Comparison of ENCODE assay signal across 19 cellular contexts in genomic region chr9:75036793-75037192, GRCh38. TPM values are rescaled to one million over a fixed set of nuclear protein-coding genes. Genes with fewer than 3 reads are reported as not detected.
DNase-seq lines count a peak whose midpoint lies in the region; ATAC-seq and TF ChIP-seq lines count a peak whose summit lies in the region.
"Had no signal": no experiment of that assay in that cellular context is flagged by ENCODE, and none has a peak within 500 bp of the region (broad histone marks: within the 10 kb centered on the region; RNA-seq: fewer than 3 reads in every experiment).

No MANE protein-coding gene starts in this region.

- WGBS in IMR-90 (ENCODE audit: extremely low coverage in 2 of 2, insufficient read length in 1 of 2), 2 experiments, result no CpG with 5 or more reads among the region's 3 CpGs

- H3K9me3 ChIP-seq in IMR-90 (ENCODE audit: control insufficient read depth, insufficient read depth, low read length), result no peaks in the 10 kb centered on the region
- H3K9me3 ChIP-seq: A549; BLaER1 treated with 17β-estradiol and CSF1 and Interleukin-3, amounts not matched to agents 10 nM and 100 nM; Caco-2 had no signal

- peak overlapping the region; percentile 80 for H2BK20ac ChIP-seq in IMR-90 (ENCODE audit: low read depth, low read length)

- TF ChIP-seq POLR2A in IMR-90 (IDR thresholded peaks at IDR 0.05; ENCODE audit: low read depth, low read length), result no peak

- no peaks in the 10 kb centered on the region for H3K27me3 ChIP-seq in GM23338 (ENCODE audit: insufficient read depth)
- H3K27me3 ChIP-seq in IMR-90 (ENCODE audit: control insufficient read depth, insufficient read depth, low read length), result no peaks in the 10 kb centered on the region
- H3K27me3 ChIP-seq: BLaER1 treated with 17β-estradiol and CSF1 and Interleukin-3, amounts not matched to agents 10 nM and 100 nM had no signal

- H3K18ac ChIP-seq in IMR-90 (ENCODE audit: low read depth, low read length), result 0 out of 2 replicates have a peak overlapping the region, but pooled peaks have one; percentile 73

- H4K91ac ChIP-seq in IMR-90 (ENCODE audit: insufficient read depth, low read depth, low read length), result no peak overlapping the region

- no peak overlapping the region for H4K8ac ChIP-seq in IMR-90 (ENCODE audit: low read depth in 2 of 2, low read length in 2 of 2)

- peak overlapping the region; percentile 26; the same call in 1 of the 2 replicates for H2BK120ac ChIP-seq in IMR-90 (ENCODE audit: low read depth, low read length)

- TF ChIP-seq CTCF in activated CD8-positive, alpha-beta T cell treated with anti-CD3 and anti-CD28 coated beads for 36 hours (IDR thresholded peaks at IDR 0.05), result no peak
- TF ChIP-seq CTCF in GM23338 (conservative IDR thresholded peaks at IDR 0.05; ENCODE audit: low read depth in 2 of 2) (no peak), IMR-90 (conservative IDR thresholded peaks at IDR 0.05; ENCODE audit: low read depth, low read length) (no peak), nephron progenitor cell (IDR thresholded peaks at IDR 0.05) (no peak)

- no peak for TF ChIP-seq RAD21 in IMR-90 (IDR thresholded peaks at IDR 0.05; ENCODE audit: low read length)

- H2AK9ac ChIP-seq in IMR-90 (replicated peaks; ENCODE audit: low read depth, low read length, poor library complexity), result no peak overlapping the region

- peaks cover 13% of the 10 kb centered on the region for H3K27me3 Mint-ChIP-seq in activated CD8-positive, alpha-beta T cell treated with anti-CD3 and anti-CD28 coated beads, Interleukin-2, amount 10 ng/mL, durations not matched to agents 7 days and 5 days (ENCODE audit: low read depth)
- no peaks in the 10 kb centered on the region for H3K27me3 Mint-ChIP-seq in activated CD8-positive, alpha-beta T cell treated with anti-CD3 and anti-CD28 coated beads for 36 hours
- H3K27me3 Mint-ChIP-seq in GM23338 (ENCODE audit: insufficient read depth, low read depth, poor library complexity), result peaks cover 3% of the 10 kb centered on the region
- H3K27me3 Mint-ChIP-seq in nephron progenitor cell (ENCODE audit: low read depth, poor library complexity), result peaks cover 15% of the 10 kb centered on the region
- H3K27me3 Mint-ChIP-seq: CD4-positive, alpha-beta T cell had no signal

- H3K56ac ChIP-seq in IMR-90 (ENCODE audit: extremely low read depth, insufficient read depth, low read length), result no peak overlapping the region

- no peaks in the 10 kb centered on the region for H4K20me1 ChIP-seq in GM23338 (replicated peaks; ENCODE audit: insufficient read depth)
- no peaks in the 10 kb centered on the region for H4K20me1 ChIP-seq in IMR-90 (ENCODE audit: insufficient read depth, low read length)
- H4K20me1 ChIP-seq: BLaER1 treated with 17β-estradiol and CSF1 and Interleukin-3, amounts not matched to agents 10 nM and 100 nM had no signal

- H3K36me3 ChIP-seq in GM23338 (ENCODE audit: insufficient read depth) (no peaks in the 10 kb centered on the region), IMR-90 (ENCODE audit: control insufficient read depth, insufficient read depth, low read length) (no peaks in the 10 kb centered on the region)
- H3K36me3 ChIP-seq: BLaER1 treated with 17β-estradiol and CSF1 and Interleukin-3, amounts not matched to agents 10 nM and 100 nM had no signal

- no peaks in the 10 kb centered on the region for H3K79me2 ChIP-seq in GM23338 (replicated peaks; ENCODE audit: insufficient read depth)

- no peaks in the 10 kb centered on the region for H3K4me1 Mint-ChIP-seq in activated CD8-positive, alpha-beta T cell treated with anti-CD3 and anti-CD28 coated beads, Interleukin-2, amount 10 ng/mL, durations not matched to agents 7 days and 5 days (ENCODE audit: low read depth)
- H3K4me1 Mint-ChIP-seq in activated CD8-positive, alpha-beta T cell treated with anti-CD3 and anti-CD28 coated beads for 36 hours (ENCODE audit: low read depth), result peaks cover 7% of the 10 kb centered on the region
- H3K4me1 Mint-ChIP-seq in GM23338 (peaks cover 5% of the 10 kb centered on the region; the same call in 2 of the 3 replicates), nephron progenitor cell (no peaks in the 10 kb centered on the region)

- BruUV-seq in IMR-90 (replicated peaks; lab: Mats Ljungman, UMichigan), result no TSS peak

- intact Hi-C loops in activated CD8-positive, alpha-beta T cell treated with anti-CD3 and anti-CD28 coated beads for 36 hours (cut with micrococcal nuclease), result no loop called here
- intact Hi-C loops in IMR-90 (cut with micrococcal nuclease), result no loop called here

- ATAC-seq in activated CD8-positive, alpha-beta T cell treated with anti-CD3 and anti-CD28 coated beads, Interleukin-2, amount 10 ng/mL, durations not matched to agents 7 days and 5 days, result no peak
- no peak for ATAC-seq in activated CD8-positive, alpha-beta T cell treated with anti-CD3 and anti-CD28 coated beads for 36 hours
- ATAC-seq in GM23338 (no peak), IMR-90 (ENCODE audit: low read depth) (no peak)
- ATAC-seq: A549; CD8-positive, alpha-beta T cell had no signal

- peaks cover 0 to 3% of the 10 kb centered on the region in 2 experiments; a peak in 1 of 4 replicates for H3K79me1 ChIP-seq in IMR-90 (ENCODE audit: low read depth in 1 of 2, low read length in 2 of 2)

- CTCF ChIA-PET in activated CD8-positive, alpha-beta T cell treated with anti-CD3 and anti-CD28 coated beads, Interleukin-2, amount 10 ng/mL, durations not matched to agents 7 days and 5 days (lab: Charles Lee), result no interaction called here
- CTCF ChIA-PET in activated CD8-positive, alpha-beta T cell treated with anti-CD3 and anti-CD28 coated beads for 36 hours (lab: Charles Lee), result no interaction called here
- CTCF ChIA-PET in IMR-90 (lab: Yijun Ruan, JAX), result no interaction called here

- H3K23ac ChIP-seq in IMR-90 (ENCODE audit: low read depth, low read length), result no peak overlapping the region

- peak overlapping the region; percentile 80 for H2AK5ac ChIP-seq in IMR-90 (ENCODE audit: low read depth, low read length)

- H3K9me2 ChIP-seq in GM23338 (ENCODE audit: insufficient read depth), result no peaks in the 10 kb centered on the region

- no peak overlapping the region for H3K9ac ChIP-seq in IMR-90 (ENCODE audit: low read depth, low read length)
- H3K9ac ChIP-seq: BLaER1 treated with 17β-estradiol and CSF1 and Interleukin-3, amounts not matched to agents 10 nM and 100 nM had no signal

- peak overlapping the region; percentile 3 for H3K27ac Mint-ChIP-seq in activated CD8-positive, alpha-beta T cell treated with anti-CD3 and anti-CD28 coated beads, Interleukin-2, amount 10 ng/mL, durations not matched to agents 7 days and 5 days
- no peak overlapping the region for H3K27ac Mint-ChIP-seq in activated CD8-positive, alpha-beta T cell treated with anti-CD3 and anti-CD28 coated beads for 36 hours
- no peak overlapping the region for H3K27ac Mint-ChIP-seq in GM23338
- H3K27ac Mint-ChIP-seq in nephron progenitor cell, result peak overlapping the region; percentile 58
- H3K27ac Mint-ChIP-seq: B cell; CD4-positive, alpha-beta T cell; CD8-positive, alpha-beta T cell had no signal

- no peak overlapping the region for H3K4me2 ChIP-seq in GM23338
- H3K4me2 ChIP-seq in IMR-90 (ENCODE audit: low read depth, low read length), result no peak overlapping the region
- H3K4me2 ChIP-seq: A549; BLaER1 treated with 17β-estradiol and CSF1 and Interleukin-3, amounts not matched to agents 10 nM and 100 nM had no signal

- H3K4me3 ChIP-seq in GM23338 (no peak overlapping the region), IMR-90 (ENCODE audit: insufficient read depth, low read depth, low read length) (no peak overlapping the region)
- H3K4me3 ChIP-seq: A549; BLaER1 treated with 17β-estradiol and CSF1 and Interleukin-3, amounts not matched to agents 10 nM and 100 nM had no signal

- H3K4me1 ChIP-seq in GM23338 (ENCODE audit: insufficient read depth) (no peaks in the 10 kb centered on the region; the same call in 1 of the 2 replicates), IMR-90 (ENCODE audit: control insufficient read depth, insufficient read depth, low read length) (peaks cover 21% of the 10 kb centered on the region)
- H3K4me1 ChIP-seq: A549, Caco-2 had no signal

- H2BK15ac ChIP-seq in IMR-90 (ENCODE audit: low read depth, low read length), result peak overlapping the region; percentile 74; the same call in 1 of the 3 replicates

- H3K4me3 Mint-ChIP-seq in activated CD8-positive, alpha-beta T cell treated with anti-CD3 and anti-CD28 coated beads, Interleukin-2, amount 10 ng/mL, durations not matched to agents 7 days and 5 days, result no peak overlapping the region
- no peak overlapping the region for H3K4me3 Mint-ChIP-seq in activated CD8-positive, alpha-beta T cell treated with anti-CD3 and anti-CD28 coated beads for 36 hours
- no peak overlapping the region for H3K4me3 Mint-ChIP-seq in GM23338
- H3K4me3 Mint-ChIP-seq in nephron progenitor cell, result no peak overlapping the region
- H3K4me3 Mint-ChIP-seq: B cell; CD4-positive, alpha-beta T cell; CD8-positive, alpha-beta T cell had no signal

- no peak overlapping the region for H2BK5ac ChIP-seq in IMR-90 (ENCODE audit: low read depth, low read length, poor library complexity, severe bottlenecking)

- no peak overlapping the region for H4K5ac ChIP-seq in IMR-90 (ENCODE audit: low read depth, low read length)

- in situ Hi-C loops in IMR-90 (cut with MboI; ENCODE audit: low sequenced_read_pairs), result no loop called here

- POLR2A ChIA-PET in activated CD8-positive, alpha-beta T cell treated with anti-CD3 and anti-CD28 coated beads, Interleukin-2, amount 10 ng/mL, durations not matched to agents 7 days and 5 days (lab: Charles Lee), result no interaction called here
- POLR2A ChIA-PET in activated CD8-positive, alpha-beta T cell treated with anti-CD3 and anti-CD28 coated beads for 36 hours (lab: Charles Lee), result no interaction called here
- POLR2A ChIA-PET in IMR-90 (lab: Charles Lee; ENCODE audit: unreplicated experiment), result no interaction called here

- H2AFZ ChIP-seq in GM23338, result peak overlapping the region; percentile 87; the same call in 1 of the 2 replicates
- H2AFZ ChIP-seq in IMR-90 (replicated peaks; ENCODE audit: low read length, poor library complexity), result no peak overlapping the region

- H3K4ac ChIP-seq in IMR-90 (ENCODE audit: low read depth, low read length), result no peak overlapping the region

- no peaks in the 10 kb centered on the region for H3F3A ChIP-seq in GM23338 (replicated peaks; ENCODE audit: low read depth)

- no peaks in the 10 kb centered on the region for H3K36me3 Mint-ChIP-seq in activated CD8-positive, alpha-beta T cell treated with anti-CD3 and anti-CD28 coated beads, Interleukin-2, amount 10 ng/mL, durations not matched to agents 7 days and 5 days (ENCODE audit: low read depth)
- no peaks in the 10 kb centered on the region for H3K36me3 Mint-ChIP-seq in activated CD8-positive, alpha-beta T cell treated with anti-CD3 and anti-CD28 coated beads for 36 hours (ENCODE audit: low read depth)
- H3K36me3 Mint-ChIP-seq in GM23338 (ENCODE audit: low read depth) (no peaks in the 10 kb centered on the region; the same call in 2 of the 3 replicates), nephron progenitor cell (ENCODE audit: low read depth) (no peaks in the 10 kb centered on the region)
- H3K36me3 Mint-ChIP-seq: CD8-positive, alpha-beta T cell had no signal

- no peaks in the 10 kb centered on the region for H3K9me3 Mint-ChIP-seq in activated CD8-positive, alpha-beta T cell treated with anti-CD3 and anti-CD28 coated beads, Interleukin-2, amount 10 ng/mL, durations not matched to agents 7 days and 5 days (ENCODE audit: insufficient read depth)
- H3K9me3 Mint-ChIP-seq in activated CD8-positive, alpha-beta T cell treated with anti-CD3 and anti-CD28 coated beads for 36 hours, result no peaks in the 10 kb centered on the region
- H3K9me3 Mint-ChIP-seq in GM23338, result no peaks in the 10 kb centered on the region
- H3K9me3 Mint-ChIP-seq in nephron progenitor cell, result peaks cover 8% of the 10 kb centered on the region
- H3K9me3 Mint-ChIP-seq: CD4-positive, alpha-beta T cell; CD8-positive, alpha-beta T cell had no signal

- H3K14ac ChIP-seq in IMR-90 (replicated peaks; ENCODE audit: low read depth, low read length), result no peak overlapping the region

- DNase-seq in activated CD8-positive, alpha-beta T cell treated with anti-CD3 and anti-CD28 coated beads, Interleukin-2, amount 10 ng/mL, durations not matched to agents 7 days and 5 days, result no peak
- DNase-seq in activated CD8-positive, alpha-beta T cell treated with anti-CD3 and anti-CD28 coated beads for 36 hours, result no peak
- DNase-seq in GM23338 (ENCODE audit: low spot score) (no peak), IMR-90 (no peak), nephron progenitor cell (no peak), SHP77 treated with DMSO at 0.1 percent for 48 hours (lab: John Stamatoyannopoulos, UW) (no peak), NCI-H1092 (lab: John Stamatoyannopoulos, UW) (no peak)
- DNase-seq: AML-193; Caco-2; Calu3; CD4-positive, alpha-beta T cell; CD8-positive, alpha-beta T cell; DMS79 treated with DMSO at 0.1 percent for 48 hours; GF-D8 had no signal

- H3K9me1 ChIP-seq in IMR-90 (ENCODE audit: insufficient read depth, low read length), result peaks cover 9% of the 10 kb centered on the region

- no peak overlapping the region for H3K27ac ChIP-seq in GM23338 (ENCODE audit: low read depth)
- no peak overlapping the region for H3K27ac ChIP-seq in IMR-90 (ENCODE audit: insufficient read depth, low read length)
- H3K27ac ChIP-seq: 22Rv1; A549; BLaER1 treated with 17β-estradiol and CSF1 and Interleukin-3, amounts not matched to agents 10 nM and 100 nM; C4-2B had no signal

- dilution Hi-C loops in IMR-90 (cut with HindIII; ENCODE audit: low sequenced_read_pairs, unreplicated experiment), result no loop called here

RNA-seq across cellular contexts. Expression of gene CARNMT1, which starts 8.7 kb away (rescaled TPM):
- 10 to 100 TPM; 30.9 to 34.0 TPM for total RNA-seq in activated CD8-positive, alpha-beta T cell treated with anti-CD3 and anti-CD28 coated beads, Interleukin-2, amount 10 ng/mL, durations not matched to agents 7 days and 5 days
- total RNA-seq in activated CD8-positive, alpha-beta T cell treated with anti-CD3 and anti-CD28 coated beads for 36 hours, result 10 to 100 TPM; 31.8 to 37.6 TPM
- total RNA-seq in GM23338 (2014; rRNA removed; shearing (Covaris generic)), result 54.5 and 64.0 TPM in 2 replicates
- polyA plus RNA-seq in GM23338 (2016; fragmentation: Nextera tagmentation; extraction: Ambion mirVana) (22.6 and 26.9 TPM in 2 replicates), IMR-90 (2012; rRNA removed) (4.9 and 5.5 TPM in 2 replicates)
- total RNA-seq in IMR-90 (2012; rRNA removed), result 10.0 and 21.1 TPM in 2 replicates
- polyA plus RNA-seq in IMR-90 (2012; cell fraction: cytosol; rRNA removed), result 6.0 and 9.9 TPM in 2 replicates
- 3.4 and 5.2 TPM in 2 replicates for polyA plus RNA-seq in IMR-90 (2012; cell fraction: nucleus; rRNA removed; ENCODE audit: low replicate concordance)

RNA-seq across cellular contexts. Expression of gene NMRK1, which starts 51.2 kb away (rescaled TPM):
- total RNA-seq in activated CD8-positive, alpha-beta T cell treated with anti-CD3 and anti-CD28 coated beads, Interleukin-2, amount 10 ng/mL, durations not matched to agents 7 days and 5 days, result 10 to 100 TPM; 26.9 to 28.2 TPM
- total RNA-seq in activated CD8-positive, alpha-beta T cell treated with anti-CD3 and anti-CD28 coated beads for 36 hours, result 10 to 100 TPM; 15.9 to 16.9 TPM
- 6.2 and 9.6 TPM in 2 replicates for total RNA-seq in GM23338 (2014; rRNA removed; shearing (Covaris generic))
- polyA plus RNA-seq in GM23338 (2016; fragmentation: Nextera tagmentation; extraction: Ambion mirVana), result 12.5 and 15.8 TPM in 2 replicates
- 5.7 and 6.7 TPM in 2 replicates for total RNA-seq in IMR-90 (2012; rRNA removed)
- polyA plus RNA-seq in IMR-90 (2012; rRNA removed), result 5.3 and 5.9 TPM in 2 replicates
- polyA plus RNA-seq in IMR-90 (2012; cell fraction: cytosol; rRNA removed), result 1.8 and 2.0 TPM in 2 replicates
- 1.8 and 18.7 TPM in 2 replicates for polyA plus RNA-seq in IMR-90 (2012; cell fraction: nucleus; rRNA removed; ENCODE audit: low replicate concordance)

RNA-seq across cellular contexts. Expression of gene OSTF1, which starts 51.5 kb away (rescaled TPM):
- 100 to 1,000 TPM; 126 to 132 TPM for total RNA-seq in activated CD8-positive, alpha-beta T cell treated with anti-CD3 and anti-CD28 coated beads, Interleukin-2, amount 10 ng/mL, durations not matched to agents 7 days and 5 days
- total RNA-seq in activated CD8-positive, alpha-beta T cell treated with anti-CD3 and anti-CD28 coated beads for 36 hours, result 10 to 100 TPM; 52.2 to 55.3 TPM
- total RNA-seq in GM23338 (2014; rRNA removed; shearing (Covaris generic)), result 15.6 and 22.8 TPM in 2 replicates
- polyA plus RNA-seq in GM23338 (2016; fragmentation: Nextera tagmentation; extraction: Ambion mirVana), result 20.9 and 24.0 TPM in 2 replicates
- 41.6 and 50.0 TPM in 2 replicates for total RNA-seq in IMR-90 (2012; rRNA removed)
- 15.4 and 17.1 TPM in 2 replicates for polyA plus RNA-seq in IMR-90 (2012; rRNA removed)
- 4.7 and 5.2 TPM in 2 replicates for polyA plus RNA-seq in IMR-90 (2012; cell fraction: cytosol; rRNA removed)
- polyA plus RNA-seq in IMR-90 (2012; cell fraction: nucleus; rRNA removed; ENCODE audit: low replicate concordance), result 0.84 and 6.2 TPM in 2 replicates

Comparison
In these comparisons a context has a peak if more than half of its experiments do, and no peak if none do; other contexts are left out.
1. H3K27ac Mint-ChIP-seq: peak in activated CD8-positive, alpha-beta T cell treated with anti-CD3 and anti-CD28 coated beads, Interleukin-2, amount 10 ng/mL, durations not matched to agents 7 days and 5 days (single experiment) and nephron progenitor cell (single experiment); none in activated CD8-positive, alpha-beta T cell treated with anti-CD3 and anti-CD28 coated beads for 36 hours (single experiment) and GM23338 (single experiment).